Comparison of ENCODE assay signal across 21 cellular contexts in genomic region chr12:10420334-10420733, GRCh38. TPM values are rescaled to one million over a fixed set of nuclear protein-coding genes. Genes with fewer than 3 reads are reported as not detected.
A peak's percentile ranks its signal among the peaks of the same experiment; 100 is the strongest.
DNase-seq lines count a peak whose midpoint lies in the region; ATAC-seq, FAIRE-seq and TF ChIP-seq lines count a peak whose summit lies in the region.
"Not testable (repeated sequence)": the region's sequence is repeated elsewhere in the genome, so short reads cannot be mapped to it uniquely, and the experiment has no call there.
"Had no signal": no experiment of that assay in that cellular context is flagged by ENCODE, and none has a peak within 500 bp of the region (broad histone marks: within the 10 kb centered on the region; RNA-seq: fewer than 3 reads in every experiment).

Gene KLRC3 (minus strand): TSS chr12:10420595. CDS start chr12:10420550, 45 bp downstream.

- intact Hi-C loops in CD8-positive, alpha-beta T cell (cut with DNase I, micrococcal nuclease): loop anchor here in 1 of 2 experiments (2.0 kb wide), 1 partner anchor 16 kb away; the partner anchor contains the start of gene KLRC2
- intact Hi-C loops in Panc1 (cut with micrococcal nuclease; ENCODE audit: unreplicated experiment); MCF 10A (cut with micrococcal nuclease): not testable (repeated sequence)

- not testable (repeated sequence) for H3K27ac ChIP-seq in CD8-positive, alpha-beta T cell (ENCODE audit: low read depth, low read length)
- peak within 1 kb of the TSS; percentile 44; the same call in 1 of the 2 replicates for H3K27ac ChIP-seq in Panc1 (ENCODE audit: low read length)

- not testable (repeated sequence) for H3K9me3 Mint-ChIP-seq in CD8-positive, alpha-beta T cell; activated T-cell treated with anti-CD3 and anti-CD28 coated beads, Interleukin-2, amount 50 U/mL, for 24 hours; MCF 10A (ENCODE audit: unreplicated experiment); immature natural killer cell; stimulated activated naive CD8-positive, alpha-beta T cell treated with anti-CD3 and anti-CD28 coated beads, Interleukin-15, Interleukin-2, amounts not matched to agents 100 ng/mL and 50 ng/mL, for 24 hours

- H3K4me1 ChIP-seq in CD8-positive, alpha-beta T cell (ENCODE audit: insufficient read depth, low read length); Panc1 (ENCODE audit: control insufficient read depth, insufficient read depth, low read length): not testable (repeated sequence)

- H3K4me1 Mint-ChIP-seq in CD8-positive, alpha-beta T cell (ENCODE audit: low read depth); activated T-cell treated with anti-CD3 and anti-CD28 coated beads, Interleukin-2, amount 50 U/mL, for 24 hours (ENCODE audit: low read depth): not testable (repeated sequence)
- peaks cover 10% of the 10 kb centered on the region for H3K4me1 Mint-ChIP-seq in MCF 10A (ENCODE audit: insufficient read depth, unreplicated experiment)
- peaks cover 10 to 36% of the 10 kb centered on the region in 2 donors for H3K4me1 Mint-ChIP-seq in immature natural killer cell
- peaks cover 13% of the 10 kb centered on the region for H3K4me1 Mint-ChIP-seq in stimulated activated naive CD8-positive, alpha-beta T cell treated with anti-CD3 and anti-CD28 coated beads, Interleukin-15, Interleukin-2, amounts not matched to agents 100 ng/mL and 50 ng/mL, for 24 hours (ENCODE audit: low read depth)

- CTCF ChIA-PET in CD8-positive, alpha-beta T cell (lab: Charles Lee); Panc1 (lab: Charles Lee): not testable (repeated sequence)
- CTCF ChIA-PET in MCF 10A (lab: Yijun Ruan, JAX): interaction anchor here (0.6 kb wide), 1 partner anchor 1160 kb away, joined by 4 read pairs; no protein-coding TSS in a partner anchor

- in situ Hi-C loops in Panc1 (cut with HindIII; ENCODE audit: low pct_unique_long_range_greater_than_20kb, low sequenced_read_pairs): not testable (repeated sequence)

- not testable (repeated sequence) for H3K4me3 ChIP-seq in CD8-positive, alpha-beta T cell (ENCODE audit: low read depth, low read length)
- H3K4me3 ChIP-seq in Panc1 (ENCODE audit: low read depth in 2 of 2, low read length in 2 of 2): peak within 1 kb of the TSS in 1 of 2 experiments; percentile 26; a peak in 1 of 4 replicates

- peak; percentile 81 for FAIRE-seq in H54 (lab: Jason Lieb, UNC)

- TF ChIP-seq POLR2A in H54 (IDR thresholded peaks at IDR 0.05; ENCODE audit: low read depth, low read length): not testable (repeated sequence)

- not testable (repeated sequence) for TF ChIP-seq CTCF in CD8-positive, alpha-beta T cell (IDR thresholded peaks at IDR 0.05); Panc1 (IDR thresholded peaks at IDR 0.05); MCF 10A (IDR thresholded peaks at IDR 0.05; ENCODE audit: unreplicated experiment)

- not testable (repeated sequence) for H3K36me3 ChIP-seq in CD8-positive, alpha-beta T cell (ENCODE audit: insufficient read depth, low read length); Panc1 (ENCODE audit: control insufficient read depth, insufficient read depth, low read length)

- not testable (repeated sequence) for H3K27me3 ChIP-seq in CD8-positive, alpha-beta T cell (ENCODE audit: insufficient read depth, low read length); Panc1 (ENCODE audit: control insufficient read depth, insufficient read depth, low read length)

- H3K36me3 Mint-ChIP-seq in CD8-positive, alpha-beta T cell; activated T-cell treated with anti-CD3 and anti-CD28 coated beads, Interleukin-2, amount 50 U/mL, for 24 hours (ENCODE audit: low read depth); MCF 10A (ENCODE audit: insufficient read depth, unreplicated experiment); stimulated activated naive CD8-positive, alpha-beta T cell treated with anti-CD3 and anti-CD28 coated beads, Interleukin-15, Interleukin-2, amounts not matched to agents 100 ng/mL and 50 ng/mL, for 24 hours (ENCODE audit: low read depth): not testable (repeated sequence)
- peaks cover 18 to 33% (median 28%) of the 10 kb centered on the region in 3 donors for H3K36me3 Mint-ChIP-seq in immature natural killer cell

- not testable (repeated sequence) for BruUV-seq in Panc1 (replicated peaks; lab: Mats Ljungman, UMichigan); MCF 10A (replicated peaks; lab: Mats Ljungman, UMichigan)

- not testable (repeated sequence) for H3K9me3 ChIP-seq in CD8-positive, alpha-beta T cell (ENCODE audit: low read length); Panc1 (ENCODE audit: control insufficient read depth, insufficient read depth, low read depth, low read length)

- ATAC-seq in CD8-positive, alpha-beta T cell: peak; percentile 23
- not testable (repeated sequence) for ATAC-seq in Panc1

- not testable (repeated sequence) for H3K27me3 Mint-ChIP-seq in CD8-positive, alpha-beta T cell (ENCODE audit: low read depth); activated T-cell treated with anti-CD3 and anti-CD28 coated beads, Interleukin-2, amount 50 U/mL, for 24 hours; MCF 10A (ENCODE audit: insufficient read depth, unreplicated experiment); immature natural killer cell (ENCODE audit: low read depth in 3 of 3); stimulated activated naive CD8-positive, alpha-beta T cell treated with anti-CD3 and anti-CD28 coated beads, Interleukin-15, Interleukin-2, amounts not matched to agents 100 ng/mL and 50 ng/mL, for 24 hours

- peak within 1 kb of the TSS; percentile 68 for H3K4me3 Mint-ChIP-seq in CD8-positive, alpha-beta T cell
- H3K4me3 Mint-ChIP-seq in activated T-cell treated with anti-CD3 and anti-CD28 coated beads, Interleukin-2, amount 50 U/mL, for 24 hours: peak within 1 kb of the TSS; percentile 36
- peak within 1 kb of the TSS; percentile 66 for H3K4me3 Mint-ChIP-seq in MCF 10A (ENCODE audit: unreplicated experiment)
- H3K4me3 Mint-ChIP-seq in immature natural killer cell: peak within 1 kb of the TSS; percentile 81 to 96 (median 90)
- peak within 1 kb of the TSS; percentile 68 for H3K4me3 Mint-ChIP-seq in stimulated activated naive CD8-positive, alpha-beta T cell treated with anti-CD3 and anti-CD28 coated beads, Interleukin-15, Interleukin-2, amounts not matched to agents 100 ng/mL and 50 ng/mL, for 24 hours

- H3K27ac Mint-ChIP-seq in CD8-positive, alpha-beta T cell: peak within 1 kb of the TSS; percentile 78
- H3K27ac Mint-ChIP-seq in activated T-cell treated with anti-CD3 and anti-CD28 coated beads, Interleukin-2, amount 50 U/mL, for 24 hours: peak within 1 kb of the TSS; percentile 68
- H3K27ac Mint-ChIP-seq in MCF 10A (ENCODE audit: low read depth, unreplicated experiment) (peak within 1 kb of the TSS; percentile 63), immature natural killer cell (peak within 1 kb of the TSS; percentile 66 to 92 (median 86))
- not testable (repeated sequence) for H3K27ac Mint-ChIP-seq in stimulated activated naive CD8-positive, alpha-beta T cell treated with anti-CD3 and anti-CD28 coated beads, Interleukin-15, Interleukin-2, amounts not matched to agents 100 ng/mL and 50 ng/mL, for 24 hours

- POLR2A ChIA-PET in CD8-positive, alpha-beta T cell (lab: Charles Lee); Panc1 (lab: Charles Lee): not testable (repeated sequence)
- POLR2A ChIA-PET in MCF 10A (lab: Yijun Ruan, JAX): interaction anchor here (0.6 to 1.3 kb wide), 5 partner anchors 15 to 55 kb away, joined by 3 to 8 read pairs (median 4); no protein-coding TSS in a partner anchor

- not testable (repeated sequence) for DNase-seq in CD8-positive, alpha-beta T cell; H54 (ENCODE audit: insufficient read length, low spot score); Panc1 (ENCODE audit: low read depth, low spot score); activated T-cell treated with anti-CD3 and anti-CD28 coated beads, Interleukin-2, amount 50 U/mL, for 24 hours; immature natural killer cell
- DNase-seq in NAMALWA (ENCODE audit: low spot score): peak; percentile 41
- DNase-seq in MCF 10A (ENCODE audit: unreplicated experiment): peak; percentile 9

RNA-seq across cellular contexts. Expression of gene KLRC3, which starts in this region (rescaled TPM):
- 1 to 10 TPM; 5.2 to 6.2 TPM for total RNA-seq in CD8-positive, alpha-beta T cell
- total RNA-seq in Panc1 (2021; ENCODE audit: unreplicated experiment) (0.74 TPM), MCF 10A (2022) (0.81 and 2.3 TPM in 2 replicates)
- polyA plus RNA-seq in Panc1 (2012; ENCODE audit: insufficient read length): 0.73 TPM
- 10 to 100 TPM; 27.6 to 59.0 (median 28.4) TPM for polyA plus RNA-seq in immature natural killer cell
- total RNA-seq: A172; activated B cell treated with CpG ODN at 0.5 μM for 24 hours; activated CD4-positive, alpha-beta T cell treated with anti-CD3 and anti-CD28 coated beads, Interleukin-2, amount 10 ng/mL, durations not matched to agents 7 days and 5 days; adrenal gland; H1; left cardiac atrium; lung microvascular endothelial cell; mucosa of gallbladder; neural crest cell; pancreas; renal cortical epithelial cell; skeletal muscle tissue; T-helper 1 cell treated with Interleukin-12 subunit alpha and Interleukin-12 subunit beta and Interleukin-4 antibody, amounts not matched to agents 30 ng/mL and 1 ng/mL, for 36 hours had no signal
- polyA plus RNA-seq: H1, pancreas had no signal

Comparison
In these comparisons a context has a peak if more than half of its experiments do, and no peak if none do; other contexts are left out.
1. H3K4me3 Mint-ChIP-seq: peak in every context shown above with its lines; median percentile 90 in immature natural killer cell; 68 in CD8-positive, alpha-beta T cell; 68 in stimulated activated naive CD8-positive, alpha-beta T cell treated with anti-CD3 and anti-CD28 coated beads, Interleukin-15, Interleukin-2, amounts not matched to agents 100 ng/mL and 50 ng/mL, for 24 hours; 66 in MCF 10A; 36 in activated T-cell treated with anti-CD3 and anti-CD28 coated beads, Interleukin-2, amount 50 U/mL, for 24 hours.